8 cellular contexts compared by ENCODE assay signal in the genomic region with DNA sequence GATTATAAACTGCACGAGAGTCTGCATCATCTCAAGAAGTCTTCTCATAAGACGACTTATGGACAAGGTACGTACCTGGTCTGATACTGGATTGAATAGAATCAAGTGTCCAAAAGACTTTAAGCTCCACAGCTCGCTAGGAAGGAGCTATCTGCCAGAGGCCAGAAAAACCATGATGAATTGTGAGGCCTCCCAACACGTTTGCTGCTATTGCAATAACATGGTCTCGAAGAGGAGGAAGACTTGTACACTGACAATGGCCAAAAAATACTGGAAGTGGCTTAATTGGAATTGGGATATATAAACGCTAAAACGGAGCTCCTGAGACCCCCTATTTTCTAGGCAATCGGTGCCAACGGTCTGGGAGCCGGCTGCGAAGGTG. TPM values are rescaled to one million over a fixed set of nuclear protein-coding genes. Genes with fewer than 3 reads are reported as not detected.
DNase-seq lines count a peak whose midpoint lies in the region; ATAC-seq and TF ChIP-seq lines count a peak whose summit lies in the region.

No MANE protein-coding gene starts in this region.

- H3K27me3 ChIP-seq in iPS-15b (ENCODE audit: control insufficient read depth, insufficient read depth, low read length): no peaks in the 10 kb centered on the region

- H3K4me1 ChIP-seq in iPS-15b (ENCODE audit: control insufficient read depth, insufficient read depth, low read length): peaks cover under 1% of the 10 kb centered on the region

- peak; percentile 26 for DNase-seq in A172 (ENCODE audit: low spot score)
- no peak for DNase-seq in HFF-Myc (ENCODE audit: extremely low read depth, low read depth)
- DNase-seq in AML-193 (lab: John Stamatoyannopoulos, UW): no peak

- H3K27ac Mint-ChIP-seq in activated naive CD8-positive, alpha-beta T cell: peak overlapping the region; percentile 87
- peak overlapping the region; percentile 80 for H3K27ac Mint-ChIP-seq in stimulated activated memory B cell treated with anti-CD40 and anti-IgM and Interleukin-4, amounts not matched to agents 10 μg/mL and 1 μg/mL and 100 μg/mL, for 72 hours

- no peaks in the 10 kb centered on the region for H3K36me3 Mint-ChIP-seq in activated naive CD8-positive, alpha-beta T cell
- peaks cover 5% of the 10 kb centered on the region for H3K36me3 Mint-ChIP-seq in stimulated activated memory B cell treated with anti-CD40 and anti-IgM and Interleukin-4, amounts not matched to agents 10 μg/mL and 1 μg/mL and 100 μg/mL, for 72 hours

- H3K4me3 ChIP-seq in HFF-Myc (replicated peaks; ENCODE audit: low read depth, low read length) (peak overlapping the region; percentile 53), iPS-15b (ENCODE audit: low read depth, low read length) (peak overlapping the region; percentile 97)

- H3K4me1 Mint-ChIP-seq in activated naive CD8-positive, alpha-beta T cell (ENCODE audit: low read depth): peaks cover 11% of the 10 kb centered on the region
- peaks cover 4% of the 10 kb centered on the region for H3K4me1 Mint-ChIP-seq in stimulated activated memory B cell treated with anti-CD40 and anti-IgM and Interleukin-4, amounts not matched to agents 10 μg/mL and 1 μg/mL and 100 μg/mL, for 72 hours

- H3K4me3 Mint-ChIP-seq in activated naive CD8-positive, alpha-beta T cell: peak overlapping the region; percentile 89
- H3K4me3 Mint-ChIP-seq in stimulated activated memory B cell treated with anti-CD40 and anti-IgM and Interleukin-4, amounts not matched to agents 10 μg/mL and 1 μg/mL and 100 μg/mL, for 72 hours: peak overlapping the region; percentile 83

- no peaks in the 10 kb centered on the region for H3K9me3 ChIP-seq in iPS-15b (ENCODE audit: control insufficient read depth, insufficient read depth, low read length)

- H3K27me3 Mint-ChIP-seq in activated naive CD8-positive, alpha-beta T cell: no peaks in the 10 kb centered on the region
- no peaks in the 10 kb centered on the region for H3K27me3 Mint-ChIP-seq in stimulated activated memory B cell treated with anti-CD40 and anti-IgM and Interleukin-4, amounts not matched to agents 10 μg/mL and 1 μg/mL and 100 μg/mL, for 72 hours

- no peaks in the 10 kb centered on the region for H3K9me3 Mint-ChIP-seq in activated naive CD8-positive, alpha-beta T cell (ENCODE audit: low read depth)
- no peaks in the 10 kb centered on the region for H3K9me3 Mint-ChIP-seq in stimulated activated memory B cell treated with anti-CD40 and anti-IgM and Interleukin-4, amounts not matched to agents 10 μg/mL and 1 μg/mL and 100 μg/mL, for 72 hours

- no peak overlapping the region for H3K9ac ChIP-seq in iPS-15b (ENCODE audit: low read depth, low read length)

- peaks cover 2% of the 10 kb centered on the region for H3K36me3 ChIP-seq in iPS-15b (ENCODE audit: control insufficient read depth, insufficient read depth, low read length)

- no peak for TF ChIP-seq CTCF in HFF-Myc (IDR thresholded peaks at IDR 0.05; ENCODE audit: low read depth, low read length, missing control alignments)

- ATAC-seq in stimulated activated memory B cell treated with anti-CD40 and anti-IgM and Interleukin-4, amounts not matched to agents 10 μg/mL and 1 μg/mL and 100 μg/mL, for 72 hours: no peak
- ATAC-seq in HG02852 (IDR thresholded peaks at IDR 0.05; ENCODE audit: unreplicated experiment) (no peak), HG03196 (IDR thresholded peaks at IDR 0.05; ENCODE audit: unreplicated experiment) (no peak)

RNA-seq across cellular contexts. Expression of a gene that starts 0.5 kb away (rescaled TPM):
- 1.4 and 1.6 TPM in 2 replicates for total RNA-seq in A172 (2014; rRNA removed; shearing (Covaris generic))

RNA-seq across cellular contexts. Expression of a gene that starts 11.2 kb away (rescaled TPM):
- 70.6 and 84.3 TPM in 2 replicates for total RNA-seq in A172 (2014; rRNA removed; shearing (Covaris generic))

RNA-seq across cellular contexts. Expression of a gene that starts 50.9 kb away (rescaled TPM):
- total RNA-seq in A172 (2014; rRNA removed; shearing (Covaris generic)): 149 and 187 TPM in 2 replicates

RNA-seq across cellular contexts. Expression of a gene that starts 51.9 kb away (rescaled TPM):
- total RNA-seq in A172 (2014; rRNA removed; shearing (Covaris generic)): 82.9 and 106 TPM in 2 replicates
